In genomic region chrX:10633722-10634121, GRCh38 we compare ENCODE assay signal across 1 cellular context.
TF ChIP-seq lines count a peak whose summit lies in the region.

No MANE protein-coding gene starts in this region.

TF ChIP-seq in SK-N-SH, 30 proteins besides CTCF, POLR2A, EP300 and RAD21 (continued from another document):
- TF ChIP-seq USF1 (IDR thresholded peaks at IDR 0.05; ENCODE audit: borderline replicate concordance, low read depth) (peak; percentile 87), RXRA (IDR thresholded peaks at IDR 0.05; ENCODE audit: borderline replicate concordance, low read depth) (peak; percentile 24; the same call in 1 of the 2 replicates), JUND (IDR thresholded peaks at IDR 0.05) (peak; percentile 62; the same call in 1 of the 2 replicates), GABPA (IDR thresholded peaks at IDR 0.05; ENCODE audit: low read depth) (no peak), MXI1 (IDR thresholded peaks at IDR 0.05; ENCODE audit: low read depth, low read length) (no peak), NFIC (IDR thresholded peaks at IDR 0.05; ENCODE audit: borderline replicate concordance) (no peak), NRF1 (IDR thresholded peaks at IDR 0.05; ENCODE audit: low read depth, low read length) (no peak), FOSL2 (IDR thresholded peaks at IDR 0.05; ENCODE audit: borderline replicate concordance, low read depth) (peak; percentile 65; the same call in 1 of the 2 replicates), REST (IDR thresholded peaks at IDR 0.05; ENCODE audit: low read depth, low read length) (no peak), MAX (IDR thresholded peaks at IDR 0.05; ENCODE audit: low read depth) (0 out of 2 replicates have a peak, but pooled peaks have one; percentile 43), TAF1 (IDR thresholded peaks at IDR 0.05; ENCODE audit: borderline replicate concordance, low read depth, low read length) (no peak), RCOR1 (IDR thresholded peaks at IDR 0.05; ENCODE audit: low read length) (no peak), CHD2 (IDR thresholded peaks at IDR 0.05; ENCODE audit: low read length, partially characterized antibody) (no peak)
